Comparison of ENCODE assay signal across 8 cellular contexts in genomic region chr3:111548060-111548459, GRCh38. TPM values are rescaled to one million over a fixed set of nuclear protein-coding genes. Genes with fewer than 3 reads are reported as not detected.
DNase-seq lines count a peak whose midpoint lies in the region; ATAC-seq and TF ChIP-seq lines count a peak whose summit lies in the region.

No MANE protein-coding gene starts in this region.

- no peak for DNase-seq in activated CD8-positive, alpha-beta T cell treated with anti-CD3 and anti-CD28 coated beads for 36 hours
- DNase-seq in foreskin keratinocyte (no peak), NCI-H226 (no peak), KG1 (lab: John Stamatoyannopoulos, UW) (no peak), lower leg skin (ENCODE audit: low spot score in 2 of 2) (no peak)

- no peak overlapping the region for H3K27ac Mint-ChIP-seq in activated CD8-positive, alpha-beta T cell treated with anti-CD3 and anti-CD28 coated beads for 36 hours

- no peaks in the 10 kb centered on the region for H4K20me1 ChIP-seq in BLaER1

- no peak overlapping the region for H3K4me3 Mint-ChIP-seq in activated CD8-positive, alpha-beta T cell treated with anti-CD3 and anti-CD28 coated beads for 36 hours

- TF ChIP-seq CTCF in activated CD8-positive, alpha-beta T cell treated with anti-CD3 and anti-CD28 coated beads for 36 hours (IDR thresholded peaks at IDR 0.05): no peak
- TF ChIP-seq CTCF in foreskin keratinocyte (conservative IDR thresholded peaks at IDR 0.05) (no peak), lower leg skin (IDR thresholded peaks at IDR 0.05) (no peak)

- no peaks in the 10 kb centered on the region for H3K27me3 ChIP-seq in BLaER1
- peaks cover 5% of the 10 kb centered on the region for H3K27me3 ChIP-seq in foreskin keratinocyte

- POLR2A ChIA-PET in activated CD8-positive, alpha-beta T cell treated with anti-CD3 and anti-CD28 coated beads for 36 hours (lab: Charles Lee): interaction anchor here (0.9 to 4.1 kb wide), 8 partner anchors 16 to 431 kb away, joined by 3 to 24 read pairs (median 9); partner anchors contain the start of genes ABHD10 and ZBED2

- H3K4me3 ChIP-seq in BLaER1: peak overlapping the region; percentile 54
- H3K4me3 ChIP-seq in lower leg skin (ENCODE audit: low read depth, poor library complexity, severe bottlenecking): no peak overlapping the region

- no peaks in the 10 kb centered on the region for H3K9me3 Mint-ChIP-seq in activated CD8-positive, alpha-beta T cell treated with anti-CD3 and anti-CD28 coated beads for 36 hours

- H3K4me1 ChIP-seq in BLaER1 (peaks cover 81% of the 10 kb centered on the region), foreskin keratinocyte (no peaks in the 10 kb centered on the region)

- H3K4me1 Mint-ChIP-seq in activated CD8-positive, alpha-beta T cell treated with anti-CD3 and anti-CD28 coated beads for 36 hours (ENCODE audit: low read depth): peaks cover 41% of the 10 kb centered on the region

- H3K4me2 ChIP-seq in BLaER1: peak overlapping the region; percentile 87

- H3K36me3 Mint-ChIP-seq in activated CD8-positive, alpha-beta T cell treated with anti-CD3 and anti-CD28 coated beads for 36 hours (ENCODE audit: low read depth): peaks cover 41% of the 10 kb centered on the region

- H3K36me3 ChIP-seq in BLaER1: peaks cover 33% of the 10 kb centered on the region

- CTCF ChIA-PET in activated CD8-positive, alpha-beta T cell treated with anti-CD3 and anti-CD28 coated beads for 36 hours (lab: Charles Lee): interaction anchor here (0.9 to 7.2 kb wide), 11 partner anchors 9 to 233 kb away, joined by 3 to 54 read pairs (median 4); no protein-coding TSS in a partner anchor

- ATAC-seq in GM19043 (IDR thresholded peaks at IDR 0.05; ENCODE audit: low read depth, unreplicated experiment) (peak; percentile 73), HG03060 (IDR thresholded peaks at IDR 0.05; ENCODE audit: low read depth, unreplicated experiment) (peak; percentile 60), foreskin keratinocyte (no peak)
- ATAC-seq in activated CD8-positive, alpha-beta T cell treated with anti-CD3 and anti-CD28 coated beads for 36 hours: peak; percentile 48

- H3K9ac ChIP-seq in BLaER1: peak overlapping the region; percentile 76

- no peak for TF ChIP-seq POLR2A in lower leg skin (IDR thresholded peaks at IDR 0.05)

- no peaks in the 10 kb centered on the region for H3K27me3 Mint-ChIP-seq in activated CD8-positive, alpha-beta T cell treated with anti-CD3 and anti-CD28 coated beads for 36 hours

- WGBS in lower leg skin, 2 donors: 77 to 89% methylated on average over 1 of the region's 1 CpG

- H3K27ac ChIP-seq in BLaER1: peak overlapping the region; percentile 81
- H3K27ac ChIP-seq in foreskin keratinocyte: no peak overlapping the region

- intact Hi-C loops in activated CD8-positive, alpha-beta T cell treated with anti-CD3 and anti-CD28 coated beads for 36 hours (cut with micrococcal nuclease): loop anchor here (2.0 to 10.0 kb wide), 5 partner anchors 34 to 1743 kb away; partner anchors contain the start of gene ZBED2
- intact Hi-C loops in lower leg skin (cut with DNase I; ENCODE audit: low total_unique reads): no loop called here

- H3K9me3 ChIP-seq in BLaER1: peaks cover 15% of the 10 kb centered on the region

RNA-seq across cellular contexts. Expression of gene CD96, which starts 6.1 kb away (rescaled TPM):
- 100 to 1,000 TPM; 142 to 147 TPM for total RNA-seq in activated CD8-positive, alpha-beta T cell treated with anti-CD3 and anti-CD28 coated beads for 36 hours
- 0.10 and 0.14 TPM in 2 replicates for total RNA-seq in foreskin keratinocyte
- polyA plus RNA-seq in foreskin keratinocyte: 0.07 and 0.17 TPM in 2 replicates
- 1 to 10 TPM in 1 of 4 donors, under 1 TPM in 3; 0.27 to 2.1 (median 0.72) TPM for total RNA-seq in lower leg skin

RNA-seq across cellular contexts. Expression of gene ZBED2, which starts 47.1 kb away (rescaled TPM):
- total RNA-seq in activated CD8-positive, alpha-beta T cell treated with anti-CD3 and anti-CD28 coated beads for 36 hours: 100 to 1,000 TPM; 226 to 235 TPM
- total RNA-seq in foreskin keratinocyte: 108 and 112 TPM in 2 replicates
- 93.0 and 101 TPM in 2 replicates for polyA plus RNA-seq in foreskin keratinocyte
- total RNA-seq in lower leg skin: 1 to 10 TPM in 1 of 4 donors, under 1 TPM in 2, not detected in 1; 0.49 to 1.9 (median 0.84) TPM

Comparison
In these comparisons a context has a peak if more than half of its experiments do, and no peak if none do; other contexts are left out.
1. RNA of gene CD96, which starts 6.1 kb away (total RNA-seq): 142 to 147 TPM in activated CD8-positive, alpha-beta T cell treated with anti-CD3 and anti-CD28 coated beads for 36 hours; 0.27 to 2.1 TPM in lower leg skin and 0.10 to 0.14 TPM in foreskin keratinocyte; every median in the first group is over 10 times any median in the second.
2. RNA of gene ZBED2, which starts 47.1 kb away (total RNA-seq): 226 to 235 TPM in activated CD8-positive, alpha-beta T cell treated with anti-CD3 and anti-CD28 coated beads for 36 hours and 108 to 112 TPM in foreskin keratinocyte; 0.49 to 1.9 TPM in lower leg skin; every median in the first group is over 10 times any median in the second.